8 cellular contexts compared by ENCODE assay signal in the genomic region with DNA sequence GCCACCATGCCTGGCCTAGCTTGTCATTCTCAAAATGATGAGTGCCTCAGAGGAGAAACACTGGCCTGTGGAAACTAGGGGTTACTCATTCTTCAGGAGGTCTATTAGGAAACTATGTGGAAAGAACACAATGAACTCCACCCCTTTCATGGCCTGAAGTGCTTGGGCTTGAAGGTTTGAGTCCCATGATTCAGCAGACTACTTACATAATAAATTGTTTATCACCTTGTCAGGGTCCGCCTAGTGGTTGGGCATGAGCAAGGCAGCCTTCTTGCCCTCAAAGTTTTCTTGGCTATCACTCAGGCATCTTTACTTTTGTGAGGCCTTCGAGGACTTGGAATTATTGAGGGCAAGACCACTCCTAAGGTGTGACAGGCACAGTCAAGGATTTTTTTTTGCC.
DNase-seq lines count a peak whose midpoint lies in the region; ATAC-seq and FAIRE-seq lines count a peak whose summit lies in the region.

No MANE protein-coding gene starts in this region.

- intact Hi-C loops in Right ventricle myocardium superior (cut with DNase I): loop anchor here (5.0 kb wide), 1 partner anchor 52 kb away; no protein-coding TSS in a partner anchor

- no peak for FAIRE-seq in urothelium cell line (lab: Jason Lieb, UNC)
- FAIRE-seq in RCC 7860 (lab: Jason Lieb, UNC): no peak

- ATAC-seq in GM19324 (IDR thresholded peaks at IDR 0.05; ENCODE audit: low FRiP score, unreplicated experiment): peak; percentile 57
- peak; percentile 56 for ATAC-seq in HG03469 (IDR thresholded peaks at IDR 0.05; ENCODE audit: unreplicated experiment)
- no peak for ATAC-seq in Right ventricle myocardium superior (ENCODE audit: poor library complexity)

- DNase-seq in AG08395 (ENCODE audit: low spot score) (peak; percentile 5), astrocyte of the hippocampus (ENCODE audit: low read depth, low spot score) (peak; percentile 3), urothelium cell line (ENCODE audit: low spot score) (peak; percentile 4), Right ventricle myocardium superior (no peak), RCC 7860 (ENCODE audit: low spot score) (no peak)
- no peak for DNase-seq in activated T-cell treated with anti-CD3 and anti-CD28 coated beads, Interleukin-2, amount 50 U/mL, for 1 hour

Comparison
In these comparisons a context has a peak if more than half of its experiments do, and no peak if none do; other contexts are left out.
1. DNase-seq: peak in AG08395 (single experiment), astrocyte of the hippocampus (single experiment) and urothelium cell line (single experiment); none in activated T-cell treated with anti-CD3 and anti-CD28 coated beads, Interleukin-2, amount 50 U/mL, for 1 hour (single experiment), Right ventricle myocardium superior (single experiment) and RCC 7860 (single experiment).